Comparison of ENCODE assay signal across 16 cellular contexts in the genomic region with DNA sequence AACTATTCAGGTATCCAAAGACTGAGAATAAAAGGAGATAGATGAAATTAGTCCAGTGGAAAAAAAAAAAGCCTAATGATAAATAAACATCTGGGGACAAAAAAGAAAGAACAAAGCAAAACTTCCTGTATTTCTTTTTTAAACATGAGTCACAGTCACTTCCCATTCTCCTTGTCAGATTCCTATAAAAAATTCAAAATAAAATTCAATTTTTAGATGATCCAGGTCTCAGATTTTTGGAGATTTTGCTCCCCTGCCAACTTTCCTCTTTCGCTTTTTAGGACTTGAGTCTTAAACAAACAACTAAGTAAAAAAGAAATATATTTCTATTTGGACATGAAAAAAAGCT.
DNase-seq lines count a peak whose midpoint lies in the region; TF ChIP-seq lines count a peak whose summit lies in the region.
"Had no signal": no experiment of that assay in that cellular context is flagged by ENCODE, and none has a peak within 500 bp of the region (broad histone marks: within the 10 kb centered on the region; RNA-seq: fewer than 3 reads in every experiment).

No MANE protein-coding gene starts in this region.

- in situ Hi-C loops in ACHN (cut with HindIII; ENCODE audit: low pct_ligation_motif_present, low pct_unique_long_range_greater_than_20kb, low sequenced_read_pairs): no loop called here

- WGBS in esophagus muscularis mucosa: 36% methylated on average over 1 of the region's 1 CpG

- H3K27ac ChIP-seq in A673 (ENCODE audit: low read depth, low read length, poor library complexity, severe bottlenecking) (peak overlapping the region; percentile 30), Karpas-422 (ENCODE audit: low read length) (no peak overlapping the region), esophagus muscularis mucosa (replicated peaks in 1 of 4) (peak overlapping the region; percentile 12 to 97 (median 68))
- H3K27ac ChIP-seq: SJCRH30 had no signal

- TF ChIP-seq CTCF in A673 (conservative IDR thresholded peaks at IDR 0.05; ENCODE audit: low read depth, low read length): no peak
- no peak for TF ChIP-seq CTCF in esophagus muscularis mucosa (IDR thresholded peaks at IDR 0.05)
- no peak for TF ChIP-seq CTCF in progenitor cell of endocrine pancreas (IDR thresholded peaks at IDR 0.05; ENCODE audit: unreplicated experiment)
- no peak for TF ChIP-seq CTCF in MCF 10A (IDR thresholded peaks at IDR 0.05; ENCODE audit: unreplicated experiment)

- peak overlapping the region; percentile 3 for H3K4me2 ChIP-seq in Karpas-422 (ENCODE audit: low read depth, low read length, poor library complexity, severe bottlenecking)

- no peak for TF ChIP-seq POLR2A in esophagus muscularis mucosa (IDR thresholded peaks at IDR 0.05; ENCODE audit: low read depth)

- H3K27ac Mint-ChIP-seq in progenitor cell of endocrine pancreas (peak overlapping the region; percentile 95), MCF 10A (ENCODE audit: low read depth, unreplicated experiment) (no peak overlapping the region)

- H3K27me3 ChIP-seq in A673 (replicated peaks; ENCODE audit: insufficient read depth, low read depth, low read length, poor library complexity): no peaks in the 10 kb centered on the region
- no peaks in the 10 kb centered on the region for H3K27me3 ChIP-seq in Karpas-422 (ENCODE audit: low read length)
- H3K27me3 ChIP-seq in esophagus muscularis mucosa: no peaks in the 10 kb centered on the region
- H3K27me3 ChIP-seq: SJCRH30 had no signal

- CTCF ChIA-PET in A673 (lab: Charles Lee) (no interaction called here), MCF 10A (lab: Yijun Ruan, JAX) (no interaction called here)

- H3K27me3 Mint-ChIP-seq in progenitor cell of endocrine pancreas (no peaks in the 10 kb centered on the region), MCF 10A (ENCODE audit: insufficient read depth, unreplicated experiment) (no peaks in the 10 kb centered on the region)

- H3K4me3 Mint-ChIP-seq in progenitor cell of endocrine pancreas (ENCODE audit: low read depth) (no peak overlapping the region), MCF 10A (ENCODE audit: unreplicated experiment) (no peak overlapping the region)

- no peaks in the 10 kb centered on the region for H3K9me3 ChIP-seq in A673 (ENCODE audit: low read depth, low read length, poor library complexity, severe bottlenecking)
- no peaks in the 10 kb centered on the region for H3K9me3 ChIP-seq in Karpas-422 (ENCODE audit: low read length)
- H3K9me3 ChIP-seq in esophagus muscularis mucosa: no peaks in the 10 kb centered on the region
- H3K9me3 ChIP-seq: SJCRH30 had no signal

- intact Hi-C loops in A673 (cut with micrococcal nuclease; ENCODE audit: unreplicated experiment): no loop called here
- intact Hi-C loops in esophagus muscularis mucosa (cut with DNase I): no loop called here
- intact Hi-C loops in MCF 10A (cut with micrococcal nuclease): no loop called here

- POLR2A ChIA-PET in A673 (lab: Charles Lee; ENCODE audit: low non-redundant PET): no interaction called here
- POLR2A ChIA-PET in MCF 10A (lab: Yijun Ruan, JAX): no interaction called here

- no TSS peak for BruUV-seq in A673 (replicated peaks; lab: Mats Ljungman, UMichigan)
- BruUV-seq in MCF 10A (replicated peaks; lab: Mats Ljungman, UMichigan): no TSS peak

- no peak for DNase-seq in A673 (ENCODE audit: low spot score)
- no peak for DNase-seq in Karpas-422
- DNase-seq in esophagus muscularis mucosa (ENCODE audit: extremely low spot score): no peak
- no peak for DNase-seq in progenitor cell of endocrine pancreas (ENCODE audit: low spot score, unreplicated experiment)
- no peak for DNase-seq in iPS-NIHi7 (ENCODE audit: extremely low spot score)
- DNase-seq in SIG-M5 (lab: John Stamatoyannopoulos, UW): no peak
- no peak for DNase-seq in ACHN
- DNase-seq in MCF 10A (ENCODE audit: unreplicated experiment): no peak
- DNase-seq: 8988T, Calu3, DMS79 treated with DMSO at 0.1 percent for 48 hours, GOT3, NCI-H1105 treated with DMSO at 0.1 percent for 48 hours, NCI-H2029 treated with DMSO at 0.1 percent for 48 hours, NCI-H510A treated with DMSO at 0.1 percent for 48 hours, SJCRH30 had no signal

- no peaks in the 10 kb centered on the region for H3K9me2 ChIP-seq in Karpas-422 (replicated peaks; ENCODE audit: insufficient read depth, low read length)

- H3K9ac ChIP-seq in Karpas-422 (ENCODE audit: low read length): no peak overlapping the region

- H3K79me2 ChIP-seq in Karpas-422 (ENCODE audit: low read length): no peaks in the 10 kb centered on the region

- no peaks in the 10 kb centered on the region for H4K20me1 ChIP-seq in Karpas-422 (ENCODE audit: insufficient read depth, low read depth, low read length)

- TF ChIP-seq EP300 in esophagus muscularis mucosa (IDR thresholded peaks at IDR 0.05): no peak

- H3K4me3 ChIP-seq in A673 (ENCODE audit: low read depth, low read length, poor library complexity, severe bottlenecking) (no peak overlapping the region), Karpas-422 (ENCODE audit: low read length) (no peak overlapping the region), esophagus muscularis mucosa (no peak overlapping the region)
- H3K4me3 ChIP-seq: SJCRH30 had no signal

- H2AFZ ChIP-seq in Karpas-422 (ENCODE audit: low read length): no peak overlapping the region

- H3K9me3 Mint-ChIP-seq in progenitor cell of endocrine pancreas (ENCODE audit: low read depth): no peaks in the 10 kb centered on the region
- H3K9me3 Mint-ChIP-seq in MCF 10A (ENCODE audit: unreplicated experiment): no peaks in the 10 kb centered on the region

- peaks cover 58% of the 10 kb centered on the region for H3K4me1 ChIP-seq in A673 (ENCODE audit: insufficient read depth, low read length, poor library complexity, severe bottlenecking)
- H3K4me1 ChIP-seq in Karpas-422 (ENCODE audit: low read length): peaks cover 47% of the 10 kb centered on the region
- peaks cover 11 to 89% (median 76%) of the 10 kb centered on the region in 4 donors for H3K4me1 ChIP-seq in esophagus muscularis mucosa

- H3K36me3 Mint-ChIP-seq in progenitor cell of endocrine pancreas (ENCODE audit: insufficient read depth) (peaks cover 28% of the 10 kb centered on the region), MCF 10A (ENCODE audit: insufficient read depth, unreplicated experiment) (peaks cover 23% of the 10 kb centered on the region)

- H3K36me3 ChIP-seq in A673 (ENCODE audit: insufficient read depth, low read length, poor library complexity, severe bottlenecking) (peaks cover 30% of the 10 kb centered on the region), Karpas-422 (ENCODE audit: insufficient read depth, low read length) (no peaks in the 10 kb centered on the region), esophagus muscularis mucosa (peaks cover 0 to 18% (median under 1%) of the 10 kb centered on the region in 4 donors)
- H3K36me3 ChIP-seq: SJCRH30 had no signal

- peaks cover 49% of the 10 kb centered on the region for H3K4me1 Mint-ChIP-seq in progenitor cell of endocrine pancreas (ENCODE audit: low read depth)
- no peaks in the 10 kb centered on the region for H3K4me1 Mint-ChIP-seq in MCF 10A (ENCODE audit: insufficient read depth, unreplicated experiment)
